ENCODE assay signal across 8 cellular contexts in genomic region chr13:113297370-113297871, GRCh38. TPM values are rescaled to one million over a fixed set of nuclear protein-coding genes. Genes with fewer than 3 reads are reported as not detected.
DNase-seq lines count a peak whose midpoint lies in the region; ATAC-seq and TF ChIP-seq lines count a peak whose summit lies in the region.

No MANE protein-coding gene starts in this region.

- POLR2A ChIA-PET in GM10248 (lab: Yijun Ruan, JAX) = interaction anchor here (1.1 kb wide), 1 partner anchor 11 kb away, joined by 4 read pairs; no protein-coding TSS in a partner anchor

- peak overlapping the region; percentile 97 for H3K27ac Mint-ChIP-seq in activated T-helper 2 cell treated with anti-CD3 and anti-CD28 coated beads, Interferon-gamma antibody, Interleukin-2, Interleukin-4, amounts not matched to agents 10 μg/mL and 5 μg/mL and 100 μg/mL, durations not matched to agents 14 hours and 24 hours and 36 hours
- H3K27ac Mint-ChIP-seq in glutamatergic neuron (ENCODE audit: unreplicated experiment) = peak overlapping the region; percentile 85

- peaks cover 10% of the 10 kb centered on the region for H3K36me3 Mint-ChIP-seq in activated T-helper 2 cell treated with anti-CD3 and anti-CD28 coated beads, Interferon-gamma antibody, Interleukin-2, Interleukin-4, amounts not matched to agents 10 μg/mL and 5 μg/mL and 100 μg/mL, durations not matched to agents 14 hours and 24 hours and 36 hours (ENCODE audit: low read depth)
- H3K36me3 Mint-ChIP-seq in glutamatergic neuron (ENCODE audit: unreplicated experiment) = no peaks in the 10 kb centered on the region

- TF ChIP-seq CTCF in GM10248 (IDR thresholded peaks at IDR 0.05; ENCODE audit: control extremely low read depth, extremely low read depth, low read depth, missing control alignments) = no peak
- TF ChIP-seq CTCF in NB4 (IDR thresholded peaks at IDR 0.05; ENCODE audit: low read depth, low read length) = no peak
- TF ChIP-seq CTCF in glutamatergic neuron (IDR thresholded peaks at IDR 0.05; ENCODE audit: partially characterized antibody, unreplicated experiment) = no peak

- peaks cover 24% of the 10 kb centered on the region for H3K4me1 Mint-ChIP-seq in activated T-helper 2 cell treated with anti-CD3 and anti-CD28 coated beads, Interferon-gamma antibody, Interleukin-2, Interleukin-4, amounts not matched to agents 10 μg/mL and 5 μg/mL and 100 μg/mL, durations not matched to agents 14 hours and 24 hours and 36 hours (ENCODE audit: low read depth)
- H3K4me1 Mint-ChIP-seq in glutamatergic neuron (ENCODE audit: low read depth, unreplicated experiment) = peaks cover 13% of the 10 kb centered on the region

- intact Hi-C loops in activated T-helper 2 cell treated with anti-CD3 and anti-CD28 coated beads, Interferon-gamma antibody, Interleukin-2, Interleukin-4, amounts not matched to agents 10 μg/mL and 5 μg/mL and 100 μg/mL, durations not matched to agents 14 hours and 24 hours and 36 hours (cut with micrococcal nuclease) = loop anchor here (1.0 to 2.0 kb wide), 4 partner anchors 89 to 355 kb away; partner anchors contain the start of genes CUL4A, DCUN1D2 and PCID2

- DNase-seq in GM10248 (ENCODE audit: extremely low spot score) (peak; percentile 53), NB4 (ENCODE audit: low read depth) (peak; percentile 72), glutamatergic neuron (peak; percentile 51), putamen (ENCODE audit: low spot score) (no peak), NCI-H774 (lab: John Stamatoyannopoulos, UW) (no peak)
- peak; percentile 54 for DNase-seq in activated T-helper 2 cell treated with anti-CD3 and anti-CD28 coated beads, Interferon-gamma antibody, Interleukin-2, Interleukin-4, amounts not matched to agents 10 μg/mL and 5 μg/mL and 100 μg/mL, durations not matched to agents 14 hours and 24 hours and 36 hours (ENCODE audit: low spot score)

- peak; percentile 20 for ATAC-seq in GM21786 (IDR thresholded peaks at IDR 0.05; ENCODE audit: unreplicated experiment)

- H3K4me3 ChIP-seq in NB4 (ENCODE audit: low read depth, low read length) = peak overlapping the region; percentile 98
- peak overlapping the region; percentile 66 to 97 (median 95) for H3K4me3 ChIP-seq in skin epidermis

- peak overlapping the region; percentile 72 to 98 (median 93) for H3K27ac ChIP-seq in skin epidermis

- peaks cover 11% of the 10 kb centered on the region for H3K27me3 Mint-ChIP-seq in activated T-helper 2 cell treated with anti-CD3 and anti-CD28 coated beads, Interferon-gamma antibody, Interleukin-2, Interleukin-4, amounts not matched to agents 10 μg/mL and 5 μg/mL and 100 μg/mL, durations not matched to agents 14 hours and 24 hours and 36 hours (ENCODE audit: low read depth)
- H3K27me3 Mint-ChIP-seq in glutamatergic neuron (ENCODE audit: unreplicated experiment) = peaks cover 15% of the 10 kb centered on the region

- peak overlapping the region; percentile 96 for H3K4me3 Mint-ChIP-seq in activated T-helper 2 cell treated with anti-CD3 and anti-CD28 coated beads, Interferon-gamma antibody, Interleukin-2, Interleukin-4, amounts not matched to agents 10 μg/mL and 5 μg/mL and 100 μg/mL, durations not matched to agents 14 hours and 24 hours and 36 hours (ENCODE audit: low read depth)
- H3K4me3 Mint-ChIP-seq in glutamatergic neuron (ENCODE audit: unreplicated experiment) = peak overlapping the region; percentile 92

- CTCF ChIA-PET in GM10248 (lab: Yijun Ruan, JAX) = interaction anchor here (1.3 to 1.6 kb wide), 2 partner anchors 20 to 48 kb away, joined by 3 to 5 read pairs; no protein-coding TSS in a partner anchor

- H3K9me3 Mint-ChIP-seq in activated T-helper 2 cell treated with anti-CD3 and anti-CD28 coated beads, Interferon-gamma antibody, Interleukin-2, Interleukin-4, amounts not matched to agents 10 μg/mL and 5 μg/mL and 100 μg/mL, durations not matched to agents 14 hours and 24 hours and 36 hours = no peaks in the 10 kb centered on the region
- H3K9me3 Mint-ChIP-seq in glutamatergic neuron (ENCODE audit: unreplicated experiment) = peaks cover 20% of the 10 kb centered on the region

- TF ChIP-seq POLR2A in NB4 (IDR thresholded peaks at IDR 0.05; ENCODE audit: extremely low read depth, insufficient read length) = no peak

RNA-seq across cellular contexts. Expression of gene LAMP1, which starts 0.4 kb away (rescaled TPM):
- 57.7 and 58.4 TPM in 2 replicates for total RNA-seq in activated T-helper 2 cell treated with anti-CD3 and anti-CD28 coated beads, Interferon-gamma antibody, Interleukin-2, Interleukin-4, amounts not matched to agents 10 μg/mL and 5 μg/mL and 100 μg/mL, durations not matched to agents 14 hours and 24 hours and 36 hours
- total RNA-seq in glutamatergic neuron (ENCODE audit: unreplicated experiment) = 113 TPM

Comparison
In these comparisons a context has a peak if more than half of its experiments do, and no peak if none do; other contexts are left out.
1. DNase-seq: peak in GM10248 (single experiment), NB4 (single experiment), activated T-helper 2 cell treated with anti-CD3 and anti-CD28 coated beads, Interferon-gamma antibody, Interleukin-2, Interleukin-4, amounts not matched to agents 10 μg/mL and 5 μg/mL and 100 μg/mL, durations not matched to agents 14 hours and 24 hours and 36 hours (single experiment) and glutamatergic neuron (single experiment); none in putamen (single experiment) and NCI-H774 (single experiment).